ENCODE assay signal across 8 cellular contexts in genomic region chr15:43285609-43286037, GRCh38. TPM values are rescaled to one million over a fixed set of nuclear protein-coding genes. Genes with fewer than 3 reads are reported as not detected.
DNase-seq lines count a peak whose midpoint lies in the region; ATAC-seq and TF ChIP-seq lines count a peak whose summit lies in the region.

No MANE protein-coding gene starts in this region.

- H3K4ac ChIP-seq in H9 (ENCODE audit: low read depth, low read length) = no peak overlapping the region

- H3K23ac ChIP-seq in H9 (ENCODE audit: insufficient read length, low read depth, low read length) = no peak overlapping the region

- H3K79me2 ChIP-seq in H9 (ENCODE audit: insufficient read depth, low read length) = no peaks in the 10 kb centered on the region

- H3K27ac Mint-ChIP-seq in H9 = no peak overlapping the region; a peak in 1 of 7 replicates

- H3K79me1 ChIP-seq in H9 (ENCODE audit: insufficient read depth, low read depth, low read length, poor library complexity, severe bottlenecking) = no peaks in the 10 kb centered on the region

- no peak overlapping the region for H4K5ac ChIP-seq in H9 (ENCODE audit: insufficient read length, low read depth, low read length)

- WGBS in H9 (ENCODE audit: extremely low coverage, insufficient read length, low lambda C conversion rate) = no CpG with 5 or more reads among the region's 4 CpGs
- WGBS in suprapubic skin = 7% methylated on average over 4 of the region's 4 CpGs

- H3T11ph ChIP-seq in H9 (ENCODE audit: low read length) = no peak overlapping the region

- no peaks in the 10 kb centered on the region for H4K20me1 ChIP-seq in H9 (ENCODE audit: control insufficient read depth, insufficient read depth, insufficient read length)

- peak; percentile 85 for TF ChIP-seq CTCF in H9 (conservative IDR thresholded peaks at IDR 0.05)
- peak; percentile 68 to 82 for TF ChIP-seq CTCF in suprapubic skin (IDR thresholded peaks at IDR 0.05)

- no peak overlapping the region for H3K4me2 ChIP-seq in H9 (ENCODE audit: insufficient read depth, insufficient read length, low read length)

- no peak for TF ChIP-seq POLR2A in suprapubic skin (IDR thresholded peaks at IDR 0.05)

- no peaks in the 10 kb centered on the region for H3K9me3 ChIP-seq in H9 (ENCODE audit: control insufficient read depth, low read depth, low read length)
- no peaks in the 10 kb centered on the region for H3K9me3 ChIP-seq in suprapubic skin

- no peak overlapping the region for H3K4me3 Mint-ChIP-seq in H9

- no peak overlapping the region for H4K91ac ChIP-seq in H9 (ENCODE audit: insufficient read length, low read depth, low read length)

- H3K9ac ChIP-seq in H9 (ENCODE audit: extremely low read depth, insufficient read length, low read length) = no peak overlapping the region

- H3K27me3 Mint-ChIP-seq in H9 (ENCODE audit: low read depth) = peaks cover 15% of the 10 kb centered on the region

- H2AK5ac ChIP-seq in H9 (ENCODE audit: insufficient read length, low read length) = no peak overlapping the region

- H3K27ac ChIP-seq in H9 (ENCODE audit: insufficient read length, low read depth, low read length) (no peak overlapping the region), suprapubic skin (no peak overlapping the region)

- ATAC-seq in HG02759 (IDR thresholded peaks at IDR 0.05; ENCODE audit: unreplicated experiment) = no peak

- H2BK5ac ChIP-seq in H9 (ENCODE audit: insufficient read length, low read length) = no peak overlapping the region

- no peak overlapping the region for H2BK15ac ChIP-seq in H9 (ENCODE audit: low read depth, low read length)

- no peak overlapping the region for H3K14ac ChIP-seq in H9 (ENCODE audit: insufficient read depth, low read length)

- H2BK20ac ChIP-seq in H9 (ENCODE audit: low read depth, low read length, poor library complexity, severe bottlenecking) = no peak overlapping the region

- H2BK12ac ChIP-seq in H9 (ENCODE audit: insufficient read length, low read depth, low read length) = no peak overlapping the region

- no peak for TF ChIP-seq EP300 in suprapubic skin (IDR thresholded peaks at IDR 0.05)

- H2AFZ ChIP-seq in H9 (ENCODE audit: low read length) = no peak overlapping the region

- no peak overlapping the region for H4K8ac ChIP-seq in H9 (replicated peaks; ENCODE audit: insufficient read length, low read depth, low read length)

- no peaks in the 10 kb centered on the region; a peak in 2 of 5 replicates for H3K9me3 Mint-ChIP-seq in H9

- H3K4me1 ChIP-seq in H9 (ENCODE audit: insufficient read depth, low read length) (no peaks in the 10 kb centered on the region), suprapubic skin (peaks cover 4% of the 10 kb centered on the region)

- H3K23me2 ChIP-seq in H9 (ENCODE audit: insufficient read length, low read depth, low read length, poor library complexity, severe bottlenecking) = no peaks in the 10 kb centered on the region

- no peak overlapping the region for H3K56ac ChIP-seq in H9 (ENCODE audit: insufficient read length, low read depth, low read length)

- no peaks in the 10 kb centered on the region for H3K27me3 ChIP-seq in H9 (ENCODE audit: insufficient read depth, low read length)
- H3K27me3 ChIP-seq in suprapubic skin = no peaks in the 10 kb centered on the region

- DNase-seq in AML-193 (lab: John Stamatoyannopoulos, UW) (peak; percentile 63 to 69), H9 (no peak), NCI-H526 treated with DMSO at 0.1 percent for 48 hours (lab: John Stamatoyannopoulos, UW) (peak; percentile 55), epidermal melanocyte (ENCODE audit: insufficient read length, low spot score) (peak; percentile 86), myocyte (ENCODE audit: low read depth) (peak; percentile 78), suprapubic skin (ENCODE audit: low spot score in 2 of 2) (no peak)
- DNase-seq in activated CD4-positive, alpha-beta T cell treated with anti-CD3 and anti-CD28 coated beads, Interleukin-2, amount 50 U/mL, for 48 hours = peak; percentile 55 to 63

- no peak overlapping the region for H3K18ac ChIP-seq in H9 (ENCODE audit: insufficient read length, low read depth, low read length)

- H2BK120ac ChIP-seq in H9 (ENCODE audit: low read depth, low read length, poor library complexity, severe bottlenecking) = no peak overlapping the region

- no peak overlapping the region for H3K4me3 ChIP-seq in suprapubic skin

- no peaks in the 10 kb centered on the region for H3K36me3 Mint-ChIP-seq in H9 (ENCODE audit: insufficient read depth in 1 of 3, low read depth in 3 of 3)

- H3K4me1 Mint-ChIP-seq in H9 = peaks cover under 1 to 4% of the 10 kb centered on the region in 2 experiments; a peak in 2 of 4 replicates

- H3K36me3 ChIP-seq in suprapubic skin = no peaks in the 10 kb centered on the region

RNA-seq across cellular contexts. Expression of gene TGM7, which starts 16.4 kb away (rescaled TPM):
- total RNA-seq in H9 (2021) = not detected in 2 replicates
- total RNA-seq in myocyte = not detected in 2 replicates
- polyA plus RNA-seq in myocyte (2012) = not detected
- total RNA-seq in suprapubic skin = not detected

RNA-seq across cellular contexts. Expression of gene TGM5, which starts 18.9 kb away (rescaled TPM):
- total RNA-seq in H9 (2021) = not detected in 2 replicates
- total RNA-seq in myocyte = 0.21 TPM in 1 of 2 replicates, not detected in the other
- polyA plus RNA-seq in myocyte (2012) = not detected
- total RNA-seq in suprapubic skin = 100 to 1,000 TPM in 1 of 4 donors, 10 to 100 TPM in 3; 61.6 to 146 (median 69.3) TPM

RNA-seq across cellular contexts. Expression of gene LCMT2, which starts 44.8 kb away (rescaled TPM):
- total RNA-seq in H9 (2021) (16.5 and 17.3 TPM in 2 replicates), myocyte (4.5 and 7.1 TPM in 2 replicates), suprapubic skin (1 to 10 TPM; 3.2 to 5.7 (median 5.6) TPM)
- polyA plus RNA-seq in myocyte (2012) = 6.8 TPM

Comparison
In these comparisons a context has a peak if more than half of its experiments do, and no peak if none do; other contexts are left out.
1. DNase-seq: peak in AML-193 (2 of 2), NCI-H526 treated with DMSO at 0.1 percent for 48 hours (single experiment), activated CD4-positive, alpha-beta T cell treated with anti-CD3 and anti-CD28 coated beads, Interleukin-2, amount 50 U/mL, for 48 hours (2 of 2), epidermal melanocyte (single experiment) and myocyte (single experiment); none in H9 (single experiment) and suprapubic skin (0 of 2).
2. RNA of gene TGM5, which starts 18.9 kb away (total RNA-seq): 61.6 to 146 TPM in suprapubic skin; 0.21 TPM in myocyte and not detected in H9; every median in the first group is over 10 times any median in the second.